ENCODE assay signal across 8 cellular contexts in the genomic region with DNA sequence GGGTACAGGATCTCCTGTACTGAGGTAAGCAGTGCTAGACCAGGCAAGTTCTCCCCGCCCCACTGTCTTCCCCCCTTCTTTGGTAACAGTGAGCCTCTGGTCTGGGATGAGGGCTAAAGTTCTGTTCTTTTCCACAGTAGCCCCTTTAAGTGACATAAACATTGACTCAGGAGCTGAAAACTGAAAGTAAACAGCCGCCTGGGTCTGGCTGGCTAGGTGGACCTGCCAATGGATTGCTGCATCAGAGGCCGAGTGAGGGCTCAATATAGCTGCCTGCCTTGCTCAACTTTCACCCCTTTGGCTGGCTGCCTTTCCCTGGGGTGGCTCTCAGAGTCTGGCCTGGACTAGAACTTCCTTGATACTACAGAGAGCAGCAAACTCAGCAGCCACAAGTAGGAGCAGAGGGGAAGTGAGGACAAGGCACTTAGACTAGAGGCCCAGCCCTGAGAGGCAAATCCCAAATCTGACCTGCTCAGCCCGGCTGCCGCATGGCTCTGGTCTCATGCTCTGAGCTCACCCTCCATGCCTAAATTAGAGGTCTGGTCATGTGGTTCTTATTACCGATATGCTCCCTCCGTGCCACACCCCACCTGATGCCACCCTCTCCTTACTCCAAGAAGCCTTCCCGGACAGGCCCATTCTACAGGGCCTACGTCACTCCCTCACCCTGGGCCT. TPM values are rescaled to one million over a fixed set of nuclear protein-coding genes. Genes with fewer than 3 reads are reported as not detected.
DNase-seq lines count a peak whose midpoint lies in the region; ATAC-seq and TF ChIP-seq lines count a peak whose summit lies in the region.

No MANE protein-coding gene starts in this region.

- intact Hi-C loops in head of caudate nucleus (cut with DNase I) (no loop called here), psoas muscle (cut with DNase I) (no loop called here)

- DNase-seq in DMS53 treated with DMSO at 0.1 percent for 48 hours (lab: John Stamatoyannopoulos, UW; ENCODE audit: unreplicated experiment) (peak; percentile 33), SIG-M5 treated with dmso at 0.1 percent for 504 hours (lab: John Stamatoyannopoulos, UW; ENCODE audit: unreplicated experiment) (peak; percentile 81), head of caudate nucleus (peak in 41 of 42 donors; percentile 31 to 89 (median 64)), psoas muscle (peak; percentile 95 to 98)
- no peak for DNase-seq in CD8-positive, alpha-beta memory T cell

- POLR2A ChIA-PET in CD8-positive, alpha-beta memory T cell (lab: Charles Lee) = interaction anchor here (1.2 kb wide), 1 partner anchor 13 kb away, joined by 4 read pairs; no protein-coding TSS in a partner anchor

- H3K4me1 Mint-ChIP-seq in CD8-positive, alpha-beta memory T cell = peaks cover 29 to 51% (median 37%) of the 10 kb centered on the region in 3 donors

- H3K27me3 Mint-ChIP-seq in CD8-positive, alpha-beta memory T cell = no peaks in the 10 kb centered on the region

- whole genome bisulfite sequencing in psoas muscle, 3 donors = 19 to 33% (median 19%) methylated on average over 9 of the region's 9 CpGs

- peak overlapping the region in 4 of 8 donors; percentile 17 to 75 (median 64) for H3K27ac Mint-ChIP-seq in CD8-positive, alpha-beta memory T cell

- H3K36me3 ChIP-seq in psoas muscle (ENCODE audit: insufficient read depth in 1 of 2, low read depth in 1 of 2) = peaks cover 0 to 12% of the 10 kb centered on the region in 2 donors
- H3K36me3 ChIP-seq in CD8-positive, alpha-beta memory T cell (ENCODE audit: insufficient read depth, low read length) = no peaks in the 10 kb centered on the region

- TF ChIP-seq CTCF in psoas muscle (IDR thresholded peaks at IDR 0.05) = no peak

- peak overlapping the region; percentile 47 for H3K4me3 ChIP-seq in psoas muscle
- H3K4me3 ChIP-seq in CD8-positive, alpha-beta memory T cell (ENCODE audit: low read length) = no peak overlapping the region

- H3K4me1 ChIP-seq in psoas muscle = peaks cover 38% of the 10 kb centered on the region
- H3K4me1 ChIP-seq in CD8-positive, alpha-beta memory T cell (ENCODE audit: insufficient read depth, low read length) = peaks cover 64% of the 10 kb centered on the region

- peak overlapping the region; percentile 96 for H3K27ac ChIP-seq in psoas muscle
- H3K27ac ChIP-seq in CD8-positive, alpha-beta memory T cell (ENCODE audit: low read depth, low read length) = no peak overlapping the region

- H3K4me3 Mint-ChIP-seq in CD8-positive, alpha-beta memory T cell = peak overlapping the region in 1 of 7 donors; percentile 68

- CTCF ChIA-PET in CD8-positive, alpha-beta memory T cell (lab: Charles Lee) = interaction anchor here (0.6 to 1.8 kb wide), 4 partner anchors 13 to 36 kb away, joined by 3 to 4 read pairs (median 4); no protein-coding TSS in a partner anchor

- no peaks in the 10 kb centered on the region for H3K9me3 Mint-ChIP-seq in CD8-positive, alpha-beta memory T cell

- no peaks in the 10 kb centered on the region for H3K9me3 ChIP-seq in psoas muscle
- H3K9me3 ChIP-seq in CD8-positive, alpha-beta memory T cell (ENCODE audit: low read length) = no peaks in the 10 kb centered on the region

- ATAC-seq in psoas muscle (peak; percentile 91 to 94 (median 93)), GM18519 (IDR thresholded peaks at IDR 0.05; ENCODE audit: low FRiP score, unreplicated experiment) (no peak), GM19395 (IDR thresholded peaks at IDR 0.05; ENCODE audit: unreplicated experiment) (no peak), GM21576 (IDR thresholded peaks at IDR 0.05; ENCODE audit: unreplicated experiment) (no peak)

- no peaks in the 10 kb centered on the region for H3K27me3 ChIP-seq in psoas muscle (ENCODE audit: insufficient read depth in 3 of 3, low read length in 2 of 3)
- no peaks in the 10 kb centered on the region for H3K27me3 ChIP-seq in CD8-positive, alpha-beta memory T cell (ENCODE audit: insufficient read depth, low read length, poor library complexity, severe bottlenecking)

- peaks cover 9 to 33% (median 14%) of the 10 kb centered on the region in 3 donors for H3K36me3 Mint-ChIP-seq in CD8-positive, alpha-beta memory T cell

RNA-seq across cellular contexts. Expression of gene UCP3, which starts 9.6 kb away (rescaled TPM):
- 100 to 1,000 TPM in 3 of 4 donors, 10 to 100 TPM in 1; 53.8 to 299 (median 169) TPM for total RNA-seq in psoas muscle
- polyA plus RNA-seq in psoas muscle = 100 to 1,000 TPM in 2 of 3 donors, 1 to 10 TPM in 1; 8.9 to 587 (median 330) TPM
- total RNA-seq in CD8-positive, alpha-beta memory T cell = 1 to 10 TPM; 2.8 to 2.9 TPM
- polyA plus RNA-seq in CD8-positive, alpha-beta memory T cell = 0.36 TPM

RNA-seq across cellular contexts. Expression of gene UCP2, which starts 35.8 kb away (rescaled TPM):
- total RNA-seq in psoas muscle = 10 to 100 TPM; 40.8 to 99.5 (median 66.1) TPM
- 10 to 100 TPM; 11.8 to 90.6 (median 89.6) TPM for polyA plus RNA-seq in psoas muscle
- 100 to 1,000 TPM; 279 to 295 TPM for total RNA-seq in CD8-positive, alpha-beta memory T cell
- polyA plus RNA-seq in CD8-positive, alpha-beta memory T cell = 962 TPM

Comparison
In these comparisons a context has a peak if more than half of its experiments do, and no peak if none do; other contexts are left out.
1. DNase-seq: peak in DMS53 treated with DMSO at 0.1 percent for 48 hours (single experiment), SIG-M5 treated with dmso at 0.1 percent for 504 hours (single experiment), head of caudate nucleus (41 of 42) and psoas muscle (2 of 2); none in CD8-positive, alpha-beta memory T cell (0 of 5).
2. ATAC-seq: peak in psoas muscle (4 of 4); none in GM18519 (single experiment), GM19395 (single experiment) and GM21576 (single experiment).
3. RNA of gene UCP3, which starts 9.6 kb away (total RNA-seq): 53.8 to 299 TPM in psoas muscle; 2.8 to 2.9 TPM in CD8-positive, alpha-beta memory T cell; every median in the first group is over 10 times any median in the second.